Comparison of ENCODE assay signal across 34 cellular contexts in genomic region chr14:40691066-40691465, GRCh38.
"Had no signal": no experiment of that assay in that cellular context is flagged by ENCODE, and none has a peak within 500 bp of the region (broad histone marks: within the 10 kb centered on the region; RNA-seq: fewer than 3 reads in every experiment).

No MANE protein-coding gene starts in this region.

- H3K4me1 ChIP-seq: adrenal gland, ascending aorta, body of pancreas, breast epithelium had no signal

- DNase-seq: activated effector memory CD4-positive, alpha-beta T cell treated with anti-CD3 and anti-CD28 coated beads, Interleukin-2, amount 50 U/mL, for 16 hours; activated effector memory CD4-positive, alpha-beta T cell treated with Interleukin-2 at 50 U/mL for 16 hours; activated gamma-delta T cell; activated gamma-delta T cell treated with Interleukin-2 at 50 U/mL for 16 hours; activated naive CD4-positive, alpha-beta T cell; activated naive CD4-positive, alpha-beta T cell treated with anti-CD3 and anti-CD28 coated beads for 36 hours; activated naive CD4-positive, alpha-beta T cell treated with anti-CD3 and anti-CD28 coated beads, Interleukin-2, amount 10 ng/mL, durations not matched to agents 7 days and 5 days; activated naive CD4-positive, alpha-beta T cell treated with anti-CD3 and anti-CD28 coated beads, Interleukin-2, amount 50 U/mL, for 16 hours; activated naive CD4-positive, alpha-beta T cell treated with Interleukin-2 at 50 U/mL for 16 hours; activated naive CD8-positive, alpha-beta T cell treated with anti-CD3 and anti-CD28 coated beads for 36 hours; activated naive CD8-positive, alpha-beta T cell treated with anti-CD3 and anti-CD28 coated beads, Interleukin-2, amount 10 ng/mL, durations not matched to agents 7 days and 5 days; activated naive CD8-positive, alpha-beta T cell treated with anti-CD3 and anti-CD28 coated beads, Interleukin-2, amount 50 U/mL, for 24 hours; activated T-cell treated with anti-CD3 and anti-CD28 coated beads, Interleukin-2, amount 50 U/mL, for 1 hour; activated T-cell treated with anti-CD3 and anti-CD28 coated beads, Interleukin-2, amount 50 U/mL, for 24 hours; activated T-cell treated with anti-CD3 and anti-CD28 coated beads, Interleukin-2, amount 50 U/mL, for 4 hours; activated T-cell treated with anti-CD3 and anti-CD28 coated beads, Interleukin-2, amount 50 U/mL, for 48 hours; activated T-cell treated with anti-CD3 and anti-CD28 coated beads, Interleukin-2, amount 50 U/mL, for 72 hours; adrenal gland; amniotic stem cell; amygdala; anterior cingulate cortex; aorta; body of pancreas; brain microvascular endothelial cell; caudate nucleus; central memory CD4-positive, alpha-beta T cell; cerebellar nuclear complex had no signal

- H3K27ac ChIP-seq: adrenal gland, ascending aorta, body of pancreas, brain microvascular endothelial cell, breast epithelium, cardiac muscle cell had no signal

- ATAC-seq: activated naive CD4-positive, alpha-beta T cell treated with anti-CD3 and anti-CD28 coated beads, Interleukin-2, amount 50 U/mL, for 72 hours; activated naive CD8-positive, alpha-beta T cell treated with anti-CD3 and anti-CD28 coated beads, Interleukin-2, amount 50 U/mL, for 24 hours; activated T-cell treated with anti-CD3 and anti-CD28 coated beads, Interleukin-2, amount 50 U/mL, for 4 hours; activated T-cell treated with anti-CD3 and anti-CD28 coated beads, Interleukin-2, amount 50 U/mL, for 72 hours; activated T-helper 17 cell treated with anti-CD3 and anti-CD28 coated beads, Interleukin-2, amount 50 U/mL, for 72 hours; body of pancreas had no signal

- H3K36me3 ChIP-seq: adrenal gland, ascending aorta, brain microvascular endothelial cell, breast epithelium, cardiac muscle cell had no signal

- FAIRE-seq: astrocyte, bronchial epithelial cell had no signal

- H3K27me3 ChIP-seq: adrenal gland, ascending aorta, body of pancreas, brain microvascular endothelial cell, breast epithelium, cardiac muscle cell had no signal

- H3K4me3 ChIP-seq: adrenal gland, ascending aorta, body of pancreas, breast epithelium, cardiac muscle cell had no signal

- H3K9me3 ChIP-seq: adrenal gland, ascending aorta, body of pancreas, breast epithelium had no signal
